8 cellular contexts compared by ENCODE assay signal in genomic region chr3:12125772-12126171, GRCh38. TPM values are rescaled to one million over a fixed set of nuclear protein-coding genes. Genes with fewer than 3 reads are reported as not detected.
"Had no signal": no experiment of that assay in that cellular context is flagged by ENCODE, and none has a peak within 500 bp of the region (broad histone marks: within the 10 kb centered on the region; RNA-seq: fewer than 3 reads in every experiment).

No MANE protein-coding gene starts in this region.

- FAIRE-seq: G401.6, GM12891, GM12892, GM18507, GM19239 had no signal

- DNase-seq: GDM1, GF-D8 had no signal

RNA-seq across cellular contexts. Expression of gene TIMP4, which starts 32.9 kb away (rescaled TPM):
- total RNA-seq: G401 had no signal
